ENCODE assay signal across 23 cellular contexts in the genomic region with DNA sequence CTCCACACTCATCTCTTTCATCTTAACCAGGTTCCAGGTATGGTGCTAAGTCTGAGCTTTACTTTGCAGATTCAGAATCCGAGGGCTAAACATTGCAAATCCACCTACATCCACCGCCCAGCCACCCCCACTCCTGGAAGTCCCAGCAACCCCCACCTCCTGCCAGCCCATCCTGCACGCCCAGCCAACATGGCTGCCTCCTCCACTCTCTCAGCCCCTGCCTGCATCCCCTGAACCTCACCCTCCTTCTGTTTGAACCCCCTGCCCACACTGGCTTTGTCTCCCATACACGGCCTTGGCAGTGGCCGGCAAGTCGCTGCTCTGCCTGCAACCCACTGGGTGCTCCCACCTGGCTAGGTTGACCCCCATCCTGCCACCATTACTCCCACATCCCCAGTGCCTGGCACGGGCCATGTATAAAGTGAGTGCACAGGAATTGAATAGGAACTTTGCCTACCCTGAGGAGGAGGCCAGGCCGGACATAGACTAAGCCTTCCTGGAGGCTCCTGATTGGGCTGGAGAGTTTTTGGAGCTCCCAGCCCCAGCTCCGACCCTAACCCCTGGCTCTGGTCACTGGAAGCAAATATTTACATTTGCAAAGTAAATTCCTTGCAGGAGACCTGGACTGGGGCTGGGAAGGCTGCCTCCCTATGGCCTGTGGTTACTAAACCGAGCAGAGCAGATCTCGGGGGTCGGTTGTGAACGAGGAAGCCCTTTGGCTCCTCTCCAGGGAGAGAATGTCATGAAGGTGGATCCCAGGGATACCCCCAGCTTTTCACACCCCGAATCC. TPM values are rescaled to one million over a fixed set of nuclear protein-coding genes. Genes with fewer than 3 reads are reported as not detected.
DNase-seq lines count a peak whose midpoint lies in the region; ATAC-seq, FAIRE-seq and TF ChIP-seq lines count a peak whose summit lies in the region.
"Had no signal": no experiment of that assay in that cellular context is flagged by ENCODE, and none has a peak within 500 bp of the region (broad histone marks: within the 10 kb centered on the region; RNA-seq: fewer than 3 reads in every experiment).

No MANE protein-coding gene starts in this region.

- no peak for TF ChIP-seq CTCF in A549 (IDR thresholded peaks at IDR 0.05)
- TF ChIP-seq CTCF in endodermal cell (conservative IDR thresholded peaks at IDR 0.05), result peak; percentile 27
- TF ChIP-seq CTCF in nephron (IDR thresholded peaks at IDR 0.05; ENCODE audit: unreplicated experiment in 3 of 3), result no peak

- H3K27me3 ChIP-seq in HUES64 (ENCODE audit: insufficient read depth, low read length) (no peaks in the 10 kb centered on the region), endodermal cell (ENCODE audit: control insufficient read depth, insufficient read depth, low read length, poor library complexity, severe bottlenecking) (no peaks in the 10 kb centered on the region)
- H3K27me3 ChIP-seq: dorsolateral prefrontal cortex, gastroesophageal sphincter, ovary, uterus had no signal

- H3K27ac ChIP-seq in A549, result no peak overlapping the region
- H3K27ac ChIP-seq in HUES64 (ENCODE audit: low read depth, low read length), result peak overlapping the region; percentile 3; the same call in 1 of the 2 replicates
- no peak overlapping the region for H3K27ac ChIP-seq in endodermal cell (ENCODE audit: low read depth, low read length)
- H3K27ac ChIP-seq: dorsolateral prefrontal cortex, gastroesophageal sphincter, HL-60, ovary, uterus had no signal

- peak overlapping the region; percentile 5; the same call in 1 of the 3 replicates for H3K4me2 ChIP-seq in A549

- peak overlapping the region; percentile 94 for H3K27ac Mint-ChIP-seq in endodermal cell
- peak overlapping the region; percentile 17 to 58 (median 52) for H3K27ac Mint-ChIP-seq in nephron
- H3K27ac Mint-ChIP-seq in effector memory CD8-positive, alpha-beta T cell, result no peak overlapping the region
- H3K27ac Mint-ChIP-seq: HFFc6 had no signal

- H3K4me3 Mint-ChIP-seq in endodermal cell (peak overlapping the region; percentile 29), nephron (no peak overlapping the region)
- no peak overlapping the region for H3K4me3 Mint-ChIP-seq in effector memory CD8-positive, alpha-beta T cell
- H3K4me3 Mint-ChIP-seq: HFFc6 had no signal

- DNase-seq in A549 (ENCODE audit: low read depth in 1 of 2, low spot score in 1 of 2), result no peak
- peak; percentile 66 for DNase-seq in endodermal cell
- no peak for DNase-seq in effector memory CD8-positive, alpha-beta T cell
- no peak for DNase-seq in KBM-7
- no peak for DNase-seq in NCI-H524 (lab: John Stamatoyannopoulos, UW)
- DNase-seq: ACHN; activated CD4-positive, alpha-beta T cell treated with anti-CD3 and anti-CD28 coated beads, Interleukin-2, amount 50 U/mL, for 48 hours; amniotic stem cell; C1 segment of cervical spinal cord; DMS 273 treated with DMSO at 0.1 percent for 48 hours; dorsolateral prefrontal cortex; HFFc6; NCI-H1092; NCI-H510A treated with DMSO at 0.1 percent for 48 hours; stimulated activated CD4-positive, alpha-beta T cell treated with anti-CD3 and anti-CD28 coated beads, Interleukin-2, amount 100 ng/mL, for 48 hours had no signal

- ATAC-seq in A549 (peak in 1 of 2 experiments; percentile 20; a peak in 2 of 6 replicates), GM21390 (IDR thresholded peaks at IDR 0.05; ENCODE audit: unreplicated experiment) (no peak)
- ATAC-seq in effector memory CD8-positive, alpha-beta T cell (replicated peaks), result no peak
- ATAC-seq: gastroesophageal sphincter, left ventricle myocardium superior had no signal

- H3K9me3 Mint-ChIP-seq in endodermal cell (no peaks in the 10 kb centered on the region), nephron (no peaks in the 10 kb centered on the region)
- no peaks in the 10 kb centered on the region for H3K9me3 Mint-ChIP-seq in effector memory CD8-positive, alpha-beta T cell
- H3K9me3 Mint-ChIP-seq: HFFc6 had no signal

- TF ChIP-seq EP300 in A549 (IDR thresholded peaks at IDR 0.05), result no peak

- H3K9ac ChIP-seq in HUES64 (ENCODE audit: low read depth, low read length), result no peak overlapping the region
- peak overlapping the region; percentile 23 for H3K9ac ChIP-seq in endodermal cell (ENCODE audit: extremely low read depth, low read length, poor library complexity, severe bottlenecking)

- TF ChIP-seq RAD21 in A549 (conservative IDR thresholded peaks at IDR 0.05 in 1 of 2, IDR thresholded peaks at IDR 0.05 in 1 of 2), result no peak

- in situ Hi-C loops in KBM-7 (cut with MboI; ENCODE audit: low pct_unique_long_range_greater_than_20kb, low sequenced_read_pairs), result no loop called here

- H3K9me3 ChIP-seq in A549 (no peaks in the 10 kb centered on the region), HUES64 (ENCODE audit: insufficient read depth, low read depth, low read length) (no peaks in the 10 kb centered on the region), endodermal cell (ENCODE audit: control insufficient read depth, low read length) (no peaks in the 10 kb centered on the region)
- H3K9me3 ChIP-seq: gastroesophageal sphincter, ovary, uterus had no signal

- H3K4me1 Mint-ChIP-seq in endodermal cell (peaks cover 22% of the 10 kb centered on the region), nephron (peaks cover 11% of the 10 kb centered on the region)
- no peaks in the 10 kb centered on the region for H3K4me1 Mint-ChIP-seq in effector memory CD8-positive, alpha-beta T cell (ENCODE audit: low read depth in 2 of 2)

- CTCF ChIA-PET in A549 (lab: Yijun Ruan, JAX), result interaction anchor here (0.6 to 3.7 kb wide), 4 partner anchors 18 to 614 kb away, joined by 3 to 15 read pairs (median 6); no protein-coding TSS in a partner anchor

- POLR2A ChIA-PET in A549 (lab: Yijun Ruan, JAX), result no interaction called here

- FAIRE-seq in A549 (lab: Jason Lieb, UNC), result no peak

- TF ChIP-seq POLR2A in A549 (IDR thresholded peaks at IDR 0.05; ENCODE audit: low read length), result no peak

- H3K36me3 Mint-ChIP-seq in endodermal cell (ENCODE audit: low read depth) (peaks cover 11% of the 10 kb centered on the region), nephron (ENCODE audit: low read depth) (no peaks in the 10 kb centered on the region)
- no peaks in the 10 kb centered on the region for H3K36me3 Mint-ChIP-seq in effector memory CD8-positive, alpha-beta T cell (ENCODE audit: insufficient read depth)

- H3K36me3 ChIP-seq in HUES64 (ENCODE audit: insufficient read depth, low read length), result 0 out of 2 replicates have a peak, but pooled peaks cover 4% of the 10 kb centered on the region
- no peaks in the 10 kb centered on the region for H3K36me3 ChIP-seq in endodermal cell (ENCODE audit: control insufficient read depth, insufficient read depth, low read length)
- H3K36me3 ChIP-seq: gastroesophageal sphincter, ovary, uterus had no signal

- H3K4me3 ChIP-seq in A549 (no peak overlapping the region), HUES64 (ENCODE audit: low read length) (no peak overlapping the region), endodermal cell (ENCODE audit: low read length) (no peak overlapping the region)
- H3K4me3 ChIP-seq: dorsolateral prefrontal cortex, gastroesophageal sphincter, ovary, uterus had no signal

- peaks cover 9% of the 10 kb centered on the region for H3K4me1 ChIP-seq in A549
- H3K4me1 ChIP-seq in HUES64 (ENCODE audit: insufficient read depth, low read length), result peaks cover 6% of the 10 kb centered on the region
- peaks cover 14% of the 10 kb centered on the region for H3K4me1 ChIP-seq in endodermal cell (ENCODE audit: control insufficient read depth, insufficient read depth, low read length)
- H3K4me1 ChIP-seq: uterus had no signal

- 49% methylated on average over 14 of the region's 14 CpGs for WGBS in A549 (ENCODE audit: missing lambda C conversion rate)
- 56% methylated on average over 14 of the region's 14 CpGs for WGBS in HUES64
- WGBS in endodermal cell (ENCODE audit: insufficient coverage in 1 of 2, insufficient read length in 1 of 2), 2 experiments, result 73 to 77% methylated on average over 11 to 14 of the region's 14 CpGs

- H3K27me3 Mint-ChIP-seq in endodermal cell (ENCODE audit: insufficient read depth), result peaks cover 1% of the 10 kb centered on the region
- no peaks in the 10 kb centered on the region for H3K27me3 Mint-ChIP-seq in nephron (ENCODE audit: low read depth)
- peaks cover 0 to 8% of the 10 kb centered on the region in 2 donors for H3K27me3 Mint-ChIP-seq in effector memory CD8-positive, alpha-beta T cell

TF ChIP-seq in A549, 52 proteins besides CTCF, POLR2A, EP300 and RAD21 (continues in another document):
- TF ChIP-seq RNF2 (IDR thresholded peaks at IDR 0.05; ENCODE audit: borderline replicate concordance, low read depth) (no peak), EHMT2 (IDR thresholded peaks at IDR 0.05; ENCODE audit: low read depth) (no peak), CEBPB (IDR thresholded peaks at IDR 0.05) (no peak), KDM1A (IDR thresholded peaks at IDR 0.05; ENCODE audit: low read depth) (no peak)

RNA-seq across cellular contexts. Expression of a gene that starts 14.4 kb away (rescaled TPM):
- polyA plus RNA-seq in A549 (2011; rRNA removed) (0.28 and 0.32 TPM in 2 replicates), A549 (2017; fragmentation: RNase III; extraction: RNeasy Plus Mini Kit Qiagen cat#74134 plus additional on column Dnase treatment) (0.28 to 0.53 TPM (median 0.35 TPM) in 3 replicates)
- polyA plus RNA-seq in A549 (2012; cell fraction: cytosol; rRNA removed), result 0.41 and 0.54 TPM in 2 replicates
- 0.56 and 0.77 TPM in 2 replicates for polyA plus RNA-seq in A549 (2012; cell fraction: nucleus; rRNA removed)
- polyA minus RNA-seq in A549 (2011; rRNA and poly(A)+ RNA removed), result 0.39 and 0.58 TPM in 2 replicates
- 4.9 TPM for polyA plus RNA-seq in HUES64 (2013, experiment 1 of 2)
- polyA plus RNA-seq in HUES64 (2013, experiment 2 of 2), result 7.2 TPM
- total RNA-seq in endodermal cell, result 10 to 100 TPM; 19.8 to 41.8 TPM
- polyA plus RNA-seq in endodermal cell (2013, experiment 1 of 2), result 29.6 TPM
- 23.9 TPM for polyA plus RNA-seq in endodermal cell (2013, experiment 2 of 2)
- total RNA-seq: HFFc6 had no signal

RNA-seq across cellular contexts. Expression of a gene that starts 47.7 kb away (rescaled TPM):
- polyA plus RNA-seq in A549 (2011; rRNA removed) (10.2 and 14.2 TPM in 2 replicates), A549 (2017; fragmentation: RNase III; extraction: RNeasy Plus Mini Kit Qiagen cat#74134 plus additional on column Dnase treatment) (20.0 to 23.2 TPM (median 20.8 TPM) in 3 replicates)
- polyA plus RNA-seq in A549 (2012; cell fraction: cytosol; rRNA removed), result 25.9 and 36.5 TPM in 2 replicates
- 65.7 and 89.0 TPM in 2 replicates for polyA plus RNA-seq in A549 (2012; cell fraction: nucleus; rRNA removed)
- 5.3 and 5.7 TPM in 2 replicates for polyA minus RNA-seq in A549 (2011; rRNA and poly(A)+ RNA removed)
- polyA plus RNA-seq in HUES64 (2013, experiment 1 of 2), result 47.0 TPM
- 36.8 TPM for polyA plus RNA-seq in HUES64 (2013, experiment 2 of 2)
- 10 to 100 TPM; 65.0 to 75.2 TPM for total RNA-seq in endodermal cell
- polyA plus RNA-seq in endodermal cell (2013, experiment 1 of 2), result 45.2 TPM
- polyA plus RNA-seq in endodermal cell (2013, experiment 2 of 2), result 37.1 TPM

RNA-seq across cellular contexts. Expression of a gene that starts 48.0 kb away (rescaled TPM):
- polyA plus RNA-seq in A549 (2011; rRNA removed), result 146 and 202 TPM in 2 replicates
- 174 and 243 TPM in 2 replicates for polyA plus RNA-seq in A549 (2012; cell fraction: cytosol; rRNA removed)
- polyA plus RNA-seq in A549 (2012; cell fraction: nucleus; rRNA removed), result 430 and 508 TPM in 2 replicates
- polyA plus RNA-seq in A549 (2017; fragmentation: RNase III; extraction: RNeasy Plus Mini Kit Qiagen cat#74134 plus additional on column Dnase treatment), result 266 to 281 TPM (median 272 TPM) in 3 replicates
- 233 and 303 TPM in 2 replicates for polyA minus RNA-seq in A549 (2011; rRNA and poly(A)+ RNA removed)
- polyA plus RNA-seq in HUES64 (2013, experiment 1 of 2), result 334 TPM
- 346 TPM for polyA plus RNA-seq in HUES64 (2013, experiment 2 of 2)
- 100 to 1,000 TPM; 295 to 352 TPM for total RNA-seq in endodermal cell
- 394 TPM for polyA plus RNA-seq in endodermal cell (2013, experiment 1 of 2)
- 355 TPM for polyA plus RNA-seq in endodermal cell (2013, experiment 2 of 2)

Comparison
In these comparisons a context has a peak if more than half of its experiments do, and no peak if none do; other contexts are left out.
1. H3K27ac Mint-ChIP-seq: peak in endodermal cell (single experiment) and nephron (3 of 3); none in effector memory CD8-positive, alpha-beta T cell (0 of 2).